ENCODE assay signal across 2 cellular contexts in the genomic region with DNA sequence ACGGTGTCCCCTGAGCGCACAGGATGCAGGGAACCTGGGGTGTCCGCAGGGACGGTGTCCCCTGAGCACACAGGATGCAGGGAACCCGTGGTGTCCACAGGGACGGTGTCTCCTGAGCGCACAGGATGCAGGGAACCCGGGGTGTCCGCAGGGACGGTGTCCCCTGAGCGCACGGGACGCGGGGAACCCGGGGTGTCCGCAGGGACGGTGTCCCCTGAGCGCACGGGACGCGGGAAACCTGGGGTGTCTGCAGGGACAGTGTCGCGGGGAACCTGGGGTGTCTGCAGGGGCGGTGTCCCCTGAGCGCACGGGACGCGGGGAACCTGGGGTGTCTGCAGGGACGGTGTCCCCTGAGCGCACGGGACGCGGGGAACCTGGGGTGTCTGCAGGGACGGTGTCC. TPM values are rescaled to one million over a fixed set of nuclear protein-coding genes. Genes with fewer than 3 reads are reported as not detected.
"Had no signal": no experiment of that assay in that cellular context is flagged by ENCODE, and none has a peak within 500 bp of the region (broad histone marks: within the 10 kb centered on the region; RNA-seq: fewer than 3 reads in every experiment).

No MANE protein-coding gene starts in this region.

RNA-seq across cellular contexts. Expression of a gene that starts 47.6 kb away (rescaled TPM):
- polyA plus RNA-seq: naive thymus-derived CD4-positive, alpha-beta T cell; neural cell had no signal
